8 cellular contexts compared by ENCODE assay signal in genomic region chr16:71723537-71724319, GRCh38. TPM values are rescaled to one million over a fixed set of nuclear protein-coding genes. Genes with fewer than 3 reads are reported as not detected.
DNase-seq lines count a peak whose midpoint lies in the region; ATAC-seq, FAIRE-seq and TF ChIP-seq lines count a peak whose summit lies in the region.

No MANE protein-coding gene starts in this region.

- no peak overlapping the region for H3K56ac ChIP-seq in H1 (replicated peaks; ENCODE audit: insufficient read length, low read depth, low read length)

- H2BK5ac ChIP-seq in H1 (ENCODE audit: low read depth, low read length): no peak overlapping the region; the same call in 1 of the 2 replicates

- CTCF ChIA-PET in H1 (lab: Charles Lee; ENCODE audit: partially characterized antibody): no interaction called here

- 0 out of 22 replicates have a peak, but pooled peaks cover 0 to 4% (median 0%) of the 10 kb centered on the region in 11 experiments for H3K36me3 ChIP-seq in BLaER1 treated with 17β-estradiol and CSF1 and Interleukin-3, amounts not matched to agents 10 nM and 100 nM
- H3K36me3 ChIP-seq in H1 (ENCODE audit: control insufficient read depth in 2 of 4, insufficient read depth in 4 of 4, low read length in 3 of 4): no peaks in the 10 kb centered on the region
- H3K36me3 ChIP-seq in mesodermal cell (ENCODE audit: control insufficient read depth, insufficient read depth, low read length): peaks cover 7% of the 10 kb centered on the region

- H2BK15ac ChIP-seq in H1 (ENCODE audit: low read length): no peak overlapping the region

- no peak overlapping the region for H3K4ac ChIP-seq in H1 (replicated peaks; ENCODE audit: insufficient read length, low read depth, low read length)

- no peak for FAIRE-seq in H1 (lab: Jason Lieb, UNC)

- H3K4me1 ChIP-seq in BLaER1 treated with 17β-estradiol and CSF1 and Interleukin-3, amounts not matched to agents 10 nM and 100 nM: peaks cover 45 to 55% (median 53%) of the 10 kb centered on the region in 10 experiments
- H3K4me1 ChIP-seq in H1 (replicated peaks in 1 of 4; ENCODE audit: control insufficient read depth in 3 of 4, insufficient read depth in 4 of 4, low read length in 3 of 4) (peaks cover 0 to 3% (median 1%) of the 10 kb centered on the region in 4 experiments; a peak in 2 of 7 replicates), mesodermal cell (ENCODE audit: control insufficient read depth, insufficient read depth, low read length, poor library complexity, severe bottlenecking) (peaks cover 15% of the 10 kb centered on the region)

- H2AK5ac ChIP-seq in H1 (ENCODE audit: low read depth, low read length): no peak overlapping the region

- 0 out of 3 replicates have a peak, but pooled peaks of 1 of the 2 experiments have one; percentile 11 for TF ChIP-seq EP300 in H1 (IDR thresholded peaks at IDR 0.05; ENCODE audit: borderline replicate concordance in 1 of 2, low read depth in 2 of 2, low read length in 2 of 2)

- no peak overlapping the region for H4K5ac ChIP-seq in H1 (ENCODE audit: insufficient read length, low read depth, low read length)

- TF ChIP-seq RAD21 in H1 (IDR thresholded peaks at IDR 0.05 in 1 of 2, conservative IDR thresholded peaks at IDR 0.05 in 1 of 2; ENCODE audit: low read depth in 2 of 2, low read length in 2 of 2): no peak; a peak in 1 of 4 replicates

- TF ChIP-seq CTCF in H1 (IDR thresholded peaks at IDR 0.05; ENCODE audit: control extremely low read depth in 1 of 3, insufficient read depth in 1 of 3, low read depth in 1 of 3, low read length in 3 of 3): no peak

- H3K79me1 ChIP-seq in H1 (ENCODE audit: low read depth, low read length): no peaks in the 10 kb centered on the region

- no peak overlapping the region for H2BK12ac ChIP-seq in H1 (ENCODE audit: low read depth, low read length)

- POLR2A ChIA-PET in H1 (lab: Charles Lee; ENCODE audit: partially characterized antibody): interaction anchor here (1.4 to 2.0 kb wide), 4 partner anchors 11 to 85 kb away, joined by 3 to 21 read pairs (median 6); partner anchors contain the start of gene AP1G1

- H3K4me3 ChIP-seq in BLaER1 treated with 17β-estradiol and CSF1 and Interleukin-3, amounts not matched to agents 10 nM and 100 nM: peak overlapping the region; percentile 83 to 94 (median 88)
- peak overlapping the region; percentile 68 to 86 (median 76) for H3K4me3 ChIP-seq in H1 (ENCODE audit: extremely low read depth in 1 of 4, insufficient read depth in 2 of 4, low read depth in 3 of 4, low read length in 4 of 4)
- peak overlapping the region; percentile 63 for H3K4me3 ChIP-seq in mesodermal cell (ENCODE audit: extremely low read depth, insufficient read depth, low read length, poor library complexity, severe bottlenecking)

- TF ChIP-seq POLR2A in H1 (IDR thresholded peaks at IDR 0.05; ENCODE audit: control extremely low read depth in 1 of 2, low read depth in 2 of 2, low read length in 2 of 2): no peak

- peak overlapping the region; percentile 54 to 86 (median 79); a peak in 21 of 22 replicates for H3K27ac ChIP-seq in BLaER1 treated with 17β-estradiol and CSF1 and Interleukin-3, amounts not matched to agents 10 nM and 100 nM
- peak overlapping the region; percentile 38; the same call in 1 of the 2 replicates for H3K27ac ChIP-seq in H1 (ENCODE audit: low read depth, low read length)
- H3K27ac ChIP-seq in mesodermal cell (ENCODE audit: low read depth, low read length, severe bottlenecking): peak overlapping the region; percentile 67

- H3K23me2 ChIP-seq in H1 (ENCODE audit: low read depth, low read length): peaks cover 3% of the 10 kb centered on the region; the same call in 1 of the 2 replicates

- no peak overlapping the region for H3K14ac ChIP-seq in H1 (ENCODE audit: insufficient read length)

- H3K23ac ChIP-seq in H1 (ENCODE audit: insufficient read length): no peak overlapping the region

- peak overlapping the region; percentile 54; the same call in 1 of the 2 replicates for H4K8ac ChIP-seq in H1 (ENCODE audit: extremely low read depth, insufficient read depth, low read length)

- peak overlapping the region; percentile 80 to 93 (median 86) for H3K9ac ChIP-seq in BLaER1 treated with 17β-estradiol and CSF1 and Interleukin-3, amounts not matched to agents 10 nM and 100 nM
- H3K9ac ChIP-seq in H1 (replicated peaks in 1 of 4; ENCODE audit: extremely low read depth in 1 of 4, low read depth in 3 of 4, low read length in 3 of 4): peak overlapping the region; percentile 16 to 80 (median 70); a peak in 5 of 7 replicates

- peaks cover 6 to 18% (median 17%) of the 10 kb centered on the region in 11 experiments; a peak in 21 of 22 replicates for H3K27me3 ChIP-seq in BLaER1 treated with 17β-estradiol and CSF1 and Interleukin-3, amounts not matched to agents 10 nM and 100 nM
- H3K27me3 ChIP-seq in H1 (replicated peaks in 1 of 4; ENCODE audit: control insufficient read depth in 3 of 4, extremely low read depth in 1 of 4, insufficient read depth in 3 of 4, low read length in 3 of 4): no peaks in the 10 kb centered on the region; a peak in 3 of 7 replicates

- WGBS in H1 (ENCODE audit: extremely low coverage in 1 of 2, insufficient coverage in 1 of 2, insufficient read length in 1 of 2, insufficient replicate concordance in 2 of 2, low coverage in 1 of 2, low lambda C conversion rate in 2 of 2, missing lambda C conversion rate in 1 of 2), 2 experiments: 4% methylated on average over 26 of the region's 104 CpGs; no CpG with 5 or more reads in 1 of the 2 experiments
- WGBS in mesodermal cell (ENCODE audit: insufficient coverage in 2 of 2), 2 experiments: 0 to 1% methylated on average over 63 to 67 of the region's 104 CpGs

- no peak overlapping the region for H2BK120ac ChIP-seq in H1 (replicated peaks; ENCODE audit: low read depth, low read length)

- no peak overlapping the region for H2BK20ac ChIP-seq in H1 (ENCODE audit: low read length)

- 0 out of 2 replicates have a peak overlapping the region, but pooled peaks have one; percentile 20 for H2AFZ ChIP-seq in H1 (ENCODE audit: low read length)

- ATAC-seq in GM19023 (IDR thresholded peaks at IDR 0.05; ENCODE audit: unreplicated experiment): peak; percentile 77
- peak; percentile 77 for ATAC-seq in HG03196 (IDR thresholded peaks at IDR 0.05; ENCODE audit: unreplicated experiment)

- peak; percentile 81 for DNase-seq in NCI-H82 (lab: John Stamatoyannopoulos, UW)
- DNase-seq in activated CD8-positive, alpha-beta memory T cell treated with anti-CD3 and anti-CD28 coated beads for 4 hours (ENCODE audit: low read depth in 2 of 2): peak; percentile 46 to 48
- peak; percentile 17 to 86 for DNase-seq in H1 (ENCODE audit: low read depth in 1 of 2, low spot score in 2 of 2)
- peak; percentile 67 for DNase-seq in stimulated activated CD8-positive, alpha-beta memory T cell treated with anti-CD3 and anti-CD28 coated beads, Interleukin-15, amount 100 ng/mL, for 24 hours (ENCODE audit: low read depth)

- no peaks in the 10 kb centered on the region for H3K9me3 ChIP-seq in BLaER1 treated with 17β-estradiol and CSF1 and Interleukin-3, amounts not matched to agents 10 nM and 100 nM (replicated peaks in 1 of 11)
- H3K9me3 ChIP-seq in H1 (ENCODE audit: insufficient read depth in 2 of 2, low read depth in 1 of 2, low read length in 1 of 2): no peaks in the 10 kb centered on the region
- H3K9me3 ChIP-seq in mesodermal cell (ENCODE audit: control insufficient read depth, low read length): no peaks in the 10 kb centered on the region

- peaks cover 0 to 63% (median 33%) of the 10 kb centered on the region in 11 experiments; a peak in 18 of 22 replicates for H4K20me1 ChIP-seq in BLaER1 treated with 17β-estradiol and CSF1 and Interleukin-3, amounts not matched to agents 10 nM and 100 nM
- peaks cover 0 to 1% of the 10 kb centered on the region in 2 experiments for H4K20me1 ChIP-seq in H1 (replicated peaks in 1 of 2; ENCODE audit: control insufficient read depth in 1 of 2, insufficient read depth in 2 of 2, low read length in 2 of 2)

- 0 out of 2 replicates have a peak overlapping the region, but pooled peaks have one; percentile 19 for H3K18ac ChIP-seq in H1 (ENCODE audit: extremely low read depth, low read length)

- peak overlapping the region; percentile 81 to 96 (median 89) for H3K4me2 ChIP-seq in BLaER1 treated with 17β-estradiol and CSF1 and Interleukin-3, amounts not matched to agents 10 nM and 100 nM
- peak overlapping the region; percentile 63 to 76 for H3K4me2 ChIP-seq in H1 (ENCODE audit: insufficient read depth in 1 of 2, low read depth in 2 of 2, low read length in 2 of 2)

- peaks cover 0 to 29% of the 10 kb centered on the region in 2 experiments; a peak in 2 of 4 replicates for H3K79me2 ChIP-seq in H1 (ENCODE audit: control insufficient read depth in 1 of 2, insufficient read depth in 2 of 2, low read length in 2 of 2)

- no peak overlapping the region for H4K91ac ChIP-seq in H1 (replicated peaks; ENCODE audit: insufficient read length, low read length)

TF ChIP-seq in H1, 55 proteins besides CTCF, POLR2A, EP300 and RAD21 (continues in another document):
- peak; percentile 78 for TF ChIP-seq MAX (IDR thresholded peaks at IDR 0.05)
- peak; percentile 95 to 96 for TF ChIP-seq SIN3A (conservative IDR thresholded peaks at IDR 0.05 in 1 of 2, IDR thresholded peaks at IDR 0.05 in 1 of 2; ENCODE audit: low read depth in 1 of 2, low read length in 2 of 2)
- no peak for TF ChIP-seq JUND (IDR thresholded peaks at IDR 0.05; ENCODE audit: low read length)
- TF ChIP-seq NRF1 (IDR thresholded peaks at IDR 0.05; ENCODE audit: low read depth, low read length): no peak
- no peak for TF ChIP-seq FOSL1 (IDR thresholded peaks at IDR 0.05; ENCODE audit: insufficient read depth, low read depth, low read length)
- TF ChIP-seq EZH2 (IDR thresholded peaks at IDR 0.05; ENCODE audit: low read depth, low read length, severe bottlenecking): no peak
- no peak for TF ChIP-seq SP1 (IDR thresholded peaks at IDR 0.05; ENCODE audit: low read depth, low read length)
- peak; percentile 54; the same call in 1 of the 2 replicates for TF ChIP-seq EGR1 (IDR thresholded peaks at IDR 0.05; ENCODE audit: borderline replicate concordance, low read depth, low read length)

RNA-seq across cellular contexts. Expression of gene PHLPP2, which starts 0.8 kb away (rescaled TPM):
- 12.8 and 12.9 TPM in 2 replicates for total RNA-seq in H1 (2021; fragmentation: NEBNext Ultra II Directional; extraction: Animal tissue kit (Norgen Biotek cat#: 25700))
- polyA plus RNA-seq in H1 (2011; rRNA removed): 6.2 and 7.3 TPM in 2 replicates
- 8.4 TPM for polyA plus RNA-seq in H1 (2011; cell fraction: cytosol; rRNA removed)
- 12.3 TPM for polyA plus RNA-seq in H1 (2011; cell fraction: nucleus; rRNA removed)
- 6.0 to 7.7 TPM (median 7.4 TPM) in 4 replicates for polyA plus RNA-seq in H1 (2012, experiment 1 of 2)
- polyA plus RNA-seq in H1 (2012, experiment 2 of 2): 0.55 TPM
- 5.1 TPM for polyA plus RNA-seq in H1 (2013, experiment 1 of 2)
- 5.6 TPM for polyA plus RNA-seq in H1 (2013, experiment 2 of 2)
- 38.1 and 51.2 TPM in 2 replicates for polyA minus RNA-seq in H1 (2011; rRNA and poly(A)+ RNA removed)
- 14.8 TPM for polyA minus RNA-seq in H1 (2011; cell fraction: cytosol; rRNA and poly(A)+ RNA removed)
- 21.3 TPM for polyA minus RNA-seq in H1 (2011; cell fraction: nucleus; rRNA and poly(A)+ RNA removed)
- 4.3 TPM for polyA plus RNA-seq in mesodermal cell (2013, experiment 1 of 2)
- 4.6 TPM for polyA plus RNA-seq in mesodermal cell (2013, experiment 2 of 2)

Comparison
In these comparisons a context has a peak if more than half of its experiments do, and no peak if none do; other contexts are left out.
1. Peak in every context shown above with its lines: DNase-seq, ATAC-seq, H3K4me3 ChIP-seq and H3K27ac ChIP-seq.